In genomic region chr22:49574861-49575702, GRCh38 we compare ENCODE assay signal across 25 cellular contexts.
DNase-seq lines count a peak whose midpoint lies in the region; ATAC-seq and TF ChIP-seq lines count a peak whose summit lies in the region.
"Had no signal": no experiment of that assay in that cellular context is flagged by ENCODE, and none has a peak within 500 bp of the region (broad histone marks: within the 10 kb centered on the region; RNA-seq: fewer than 3 reads in every experiment).

No MANE protein-coding gene starts in this region.

- H3K36me3 Mint-ChIP-seq in CD14-positive monocyte: peaks cover 15 to 20% of the 10 kb centered on the region in 2 donors
- H3K36me3 Mint-ChIP-seq: brain, neural progenitor cell, WTC11 had no signal

- H3K4me1 Mint-ChIP-seq in CD14-positive monocyte: peaks cover 17% of the 10 kb centered on the region
- H3K4me1 Mint-ChIP-seq: activated CD4-positive, alpha-beta memory T cell treated with anti-CD3 and anti-CD28 coated beads, Interleukin-2, amount 10 ng/mL, durations not matched to agents 7 days and 5 days; brain; neural progenitor cell; WTC11 had no signal

- 68 to 72% methylated on average over 32 of the region's 32 CpGs for WGBS in heart right ventricle, 2 donors
- WGBS in psoas muscle, 3 donors: 53 to 59% (median 54%) methylated on average over 32 of the region's 32 CpGs

- DNase-seq in heart right ventricle (no peak), right atrium auricular region (ENCODE audit: low spot score) (no peak), left ventricle myocardium superior (peak; percentile 35), psoas muscle (peak in 1 of 2 donors; percentile 31), CD14-positive monocyte (ENCODE audit: low spot score) (no peak)
- no peak for DNase-seq in stimulated activated naive CD4-positive, alpha-beta T cell (lab: John Stamatoyannopoulos, UW)
- DNase-seq in activated CD4-positive, alpha-beta T cell treated with anti-CD3 and anti-CD28 coated beads, Interleukin-2, amount 50 U/mL, for 4 hours: no peak
- DNase-seq: activated CD4-positive, alpha-beta memory T cell treated with anti-CD3 and anti-CD28 coated beads, Interleukin-2, amount 10 ng/mL, durations not matched to agents 7 days and 5 days; activated T-cell treated with anti-CD3 and anti-CD28 coated beads, Interleukin-2, amount 50 U/mL, for 48 hours; CD4-positive, CD25-positive, alpha-beta regulatory T cell; colonic mucosa; DMS153; HFFc6; IMR-90; MG63; NCI-H1436 treated with DMSO at 0.1 percent for 48 hours; NCI-H2171; NCI-H748 treated with DMSO at 0.1 percent for 48 hours; stimulated activated naive CD8-positive, alpha-beta T cell treated with anti-CD3 and anti-CD28 coated beads, Interleukin-15, amount 100 ng/mL, for 72 hours had no signal

- intact Hi-C loops in heart right ventricle (cut with DNase I): no loop called here
- intact Hi-C loops in left ventricle myocardium superior (cut with micrococcal nuclease): no loop called here
- intact Hi-C loops in psoas muscle (cut with DNase I): no loop called here
- intact Hi-C loops in CD14-positive monocyte (cut with micrococcal nuclease): no loop called here

- H3K27me3 ChIP-seq in heart right ventricle: no peaks in the 10 kb centered on the region
- no peaks in the 10 kb centered on the region for H3K27me3 ChIP-seq in right atrium auricular region
- H3K27me3 ChIP-seq in psoas muscle (ENCODE audit: insufficient read depth in 3 of 3, low read length in 2 of 3): no peaks in the 10 kb centered on the region
- H3K27me3 ChIP-seq: colonic mucosa, MG63, neural progenitor cell, vagina had no signal

- H3K27ac ChIP-seq in heart right ventricle: peak overlapping the region in 9 of 10 donors; percentile 12 to 86 (median 73)
- H3K27ac ChIP-seq in right atrium auricular region: peak overlapping the region in 1 of 2 donors; percentile 48
- peak overlapping the region; percentile 50 for H3K27ac ChIP-seq in psoas muscle
- H3K27ac ChIP-seq: colonic mucosa, neural progenitor cell, vagina had no signal

- peaks cover 0 to 4% (median 0%) of the 10 kb centered on the region in 9 donors for H3K4me1 ChIP-seq in heart right ventricle
- H3K4me1 ChIP-seq in right atrium auricular region: peaks cover 0 to 5% of the 10 kb centered on the region in 2 donors
- no peaks in the 10 kb centered on the region for H3K4me1 ChIP-seq in psoas muscle
- H3K4me1 ChIP-seq: colonic mucosa, neural progenitor cell, vagina had no signal

- H3K4me3 Mint-ChIP-seq in CD14-positive monocyte: peak overlapping the region in 1 of 2 donors; percentile 68
- H3K4me3 Mint-ChIP-seq: activated CD4-positive, alpha-beta memory T cell treated with anti-CD3 and anti-CD28 coated beads, Interleukin-2, amount 10 ng/mL, durations not matched to agents 7 days and 5 days; activated naive CD8-positive, alpha-beta T cell; brain; CD4-positive, CD25-positive, alpha-beta regulatory T cell; HFFc6; neural progenitor cell; stimulated activated naive CD8-positive, alpha-beta T cell treated with anti-CD3 and anti-CD28 coated beads, Interleukin-15, amount 100 ng/mL, for 72 hours; WTC11 had no signal

- TF ChIP-seq CTCF in heart right ventricle (IDR thresholded peaks at IDR 0.05): no peak
- no peak for TF ChIP-seq CTCF in right atrium auricular region (IDR thresholded peaks at IDR 0.05)
- no peak for TF ChIP-seq CTCF in psoas muscle (IDR thresholded peaks at IDR 0.05)
- TF ChIP-seq CTCF in CD14-positive monocyte (IDR thresholded peaks at IDR 0.05): no peak

- peak overlapping the region in 3 of 7 donors; percentile 11 to 74 (median 65) for H3K27ac Mint-ChIP-seq in CD14-positive monocyte
- H3K27ac Mint-ChIP-seq: activated CD4-positive, alpha-beta memory T cell treated with anti-CD3 and anti-CD28 coated beads, Interleukin-2, amount 10 ng/mL, durations not matched to agents 7 days and 5 days; activated naive CD8-positive, alpha-beta T cell; CD4-positive, CD25-positive, alpha-beta regulatory T cell; HFFc6; neural progenitor cell; stimulated activated naive CD8-positive, alpha-beta T cell treated with anti-CD3 and anti-CD28 coated beads, Interleukin-15, amount 100 ng/mL, for 72 hours; WTC11 had no signal

- ATAC-seq in heart right ventricle: peak in 5 of 8 donors; percentile 58 to 77 (median 67)
- peak; percentile 66 for ATAC-seq in left ventricle myocardium superior
- ATAC-seq in psoas muscle: peak in 2 of 4 donors; percentile 21 to 33
- ATAC-seq in HG02870 (IDR thresholded peaks at IDR 0.05; ENCODE audit: unreplicated experiment): no peak
- ATAC-seq: stimulated activated naive CD8-positive, alpha-beta T cell treated with anti-CD3 and anti-CD28 coated beads, Interleukin-15, amount 100 ng/mL, for 72 hours; WTC11 had no signal

- peaks cover 0 to 3% (median 0%) of the 10 kb centered on the region in 3 donors for H3K27me3 Mint-ChIP-seq in CD14-positive monocyte (ENCODE audit: low read depth in 3 of 3)
- H3K27me3 Mint-ChIP-seq: activated CD4-positive, alpha-beta memory T cell treated with anti-CD3 and anti-CD28 coated beads, Interleukin-2, amount 10 ng/mL, durations not matched to agents 7 days and 5 days; activated naive CD8-positive, alpha-beta T cell; CD4-positive, CD25-positive, alpha-beta regulatory T cell; stimulated activated naive CD8-positive, alpha-beta T cell treated with anti-CD3 and anti-CD28 coated beads, Interleukin-15, amount 100 ng/mL, for 72 hours had no signal

- H3K9me3 ChIP-seq in heart right ventricle (peaks cover 0 to 14% (median 4%) of the 10 kb centered on the region in 11 donors), right atrium auricular region (peaks cover 0 to 5% of the 10 kb centered on the region in 2 donors), psoas muscle (no peaks in the 10 kb centered on the region)
- H3K9me3 ChIP-seq: colonic mucosa, MG63, vagina had no signal

- peaks cover 0 to 8% (median 2%) of the 10 kb centered on the region in 7 donors for H3K9me3 Mint-ChIP-seq in CD14-positive monocyte
- H3K9me3 Mint-ChIP-seq: activated CD4-positive, alpha-beta memory T cell treated with anti-CD3 and anti-CD28 coated beads, Interleukin-2, amount 10 ng/mL, durations not matched to agents 7 days and 5 days; stimulated activated naive CD8-positive, alpha-beta T cell treated with anti-CD3 and anti-CD28 coated beads, Interleukin-15, amount 100 ng/mL, for 72 hours; WTC11 had no signal

- peak overlapping the region in 5 of 10 donors; percentile 5 to 32 (median 21) for H3K4me3 ChIP-seq in heart right ventricle
- no peak overlapping the region for H3K4me3 ChIP-seq in right atrium auricular region
- peak overlapping the region; percentile 18 for H3K4me3 ChIP-seq in psoas muscle
- H3K4me3 ChIP-seq: colonic mucosa, MG63, neural progenitor cell, vagina had no signal

- H3K36me3 ChIP-seq in heart right ventricle (no peaks in the 10 kb centered on the region), right atrium auricular region (no peaks in the 10 kb centered on the region), psoas muscle (ENCODE audit: insufficient read depth in 1 of 2, low read depth in 1 of 2) (no peaks in the 10 kb centered on the region)
- H3K36me3 ChIP-seq: colonic mucosa, MG63, neural progenitor cell, vagina had no signal
